ENCODE assay signal across 1 cellular context in the genomic region with DNA sequence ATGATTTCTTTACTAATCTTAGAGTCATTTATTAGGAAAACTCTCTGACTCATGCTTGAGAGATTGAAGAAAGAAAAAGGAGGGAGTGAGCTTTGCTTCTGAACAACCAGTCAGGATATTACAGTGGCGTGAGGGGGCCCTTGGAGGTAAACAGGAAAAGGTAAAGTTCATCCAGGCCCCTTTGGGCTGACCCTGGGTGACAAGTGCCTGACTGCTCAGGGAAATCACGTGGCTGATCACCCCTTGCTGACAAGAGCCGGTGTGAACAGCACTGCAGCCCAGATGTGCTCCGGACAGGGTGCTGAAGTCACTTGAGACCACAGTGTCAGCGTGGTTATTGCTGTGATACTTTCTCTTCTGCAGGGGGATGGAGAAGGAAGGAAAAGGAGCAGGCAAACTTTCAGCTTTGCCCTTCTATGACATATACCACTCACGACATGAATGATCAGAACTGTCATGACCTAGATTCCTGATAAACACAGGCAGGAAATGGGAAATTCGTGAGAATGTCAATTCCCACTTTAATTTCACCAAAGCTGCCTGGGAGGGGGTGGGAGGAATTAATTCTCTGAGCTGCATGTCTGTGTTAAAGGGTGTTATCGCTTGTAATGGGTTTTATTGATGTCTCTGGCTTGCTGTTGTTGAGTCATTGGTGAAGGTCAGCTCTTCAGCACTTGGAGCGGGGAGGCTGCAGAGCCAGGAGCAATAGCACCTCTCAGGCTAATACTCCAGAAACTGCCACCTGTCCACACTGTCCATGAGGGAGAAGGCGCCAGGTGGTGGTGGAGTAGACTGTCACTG.
TF ChIP-seq lines count a peak whose summit lies in the region.

No MANE protein-coding gene starts in this region.

TF ChIP-seq in HepG2, 621 proteins besides CTCF, POLR2A, EP300 and RAD21 (continued from another document and continues in another):
- TF ChIP-seq, protein P1, sequence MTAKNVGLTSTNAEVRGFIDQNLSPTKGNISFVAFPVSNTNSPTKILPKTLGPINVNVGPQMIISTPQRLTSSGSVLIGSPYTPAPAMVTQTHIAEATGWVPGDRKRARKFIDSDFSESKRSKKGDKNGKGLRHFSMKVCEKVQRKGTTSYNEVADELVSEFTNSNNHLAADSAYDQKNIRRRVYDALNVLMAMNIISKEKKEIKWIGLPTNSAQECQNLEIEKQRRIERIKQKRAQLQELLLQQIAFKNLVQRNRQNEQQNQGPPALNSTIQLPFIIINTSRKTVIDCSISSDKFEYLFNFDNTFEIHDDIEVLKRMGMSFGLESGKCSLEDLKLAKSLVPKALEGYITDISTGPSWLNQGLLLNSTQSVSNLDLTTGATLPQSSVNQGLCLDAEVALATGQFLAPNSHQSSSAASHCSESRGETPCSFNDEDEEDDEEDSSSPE (CRISPR knock-in tag; IDR thresholded peaks at IDR 0.05) = peak; percentile 56; the same call in 1 of the 2 replicates
- TF ChIP-seq ZBTB42 (CRISPR knock-in tag; IDR thresholded peaks at IDR 0.05) = peak; percentile 98
- TF ChIP-seq SOX6 (IDR thresholded peaks at IDR 0.05) = no peak
- peak; percentile 92 for TF ChIP-seq SOX6 (CRISPR knock-in tag; IDR thresholded peaks at IDR 0.05)
- TF ChIP-seq NR2C2 (CRISPR knock-in tag; IDR thresholded peaks at IDR 0.05; ENCODE audit: borderline replicate concordance) = peak; percentile 88
- no peak for TF ChIP-seq ADNP (CRISPR knock-in tag; IDR thresholded peaks at IDR 0.05)
- TF ChIP-seq ZIK1 (CRISPR knock-in tag; IDR thresholded peaks at IDR 0.05; ENCODE audit: borderline replicate concordance, low read depth) = no peak
- peak; percentile 91 for TF ChIP-seq TARDBP (CRISPR knock-in tag; IDR thresholded peaks at IDR 0.05)
- TF ChIP-seq, protein P2, sequence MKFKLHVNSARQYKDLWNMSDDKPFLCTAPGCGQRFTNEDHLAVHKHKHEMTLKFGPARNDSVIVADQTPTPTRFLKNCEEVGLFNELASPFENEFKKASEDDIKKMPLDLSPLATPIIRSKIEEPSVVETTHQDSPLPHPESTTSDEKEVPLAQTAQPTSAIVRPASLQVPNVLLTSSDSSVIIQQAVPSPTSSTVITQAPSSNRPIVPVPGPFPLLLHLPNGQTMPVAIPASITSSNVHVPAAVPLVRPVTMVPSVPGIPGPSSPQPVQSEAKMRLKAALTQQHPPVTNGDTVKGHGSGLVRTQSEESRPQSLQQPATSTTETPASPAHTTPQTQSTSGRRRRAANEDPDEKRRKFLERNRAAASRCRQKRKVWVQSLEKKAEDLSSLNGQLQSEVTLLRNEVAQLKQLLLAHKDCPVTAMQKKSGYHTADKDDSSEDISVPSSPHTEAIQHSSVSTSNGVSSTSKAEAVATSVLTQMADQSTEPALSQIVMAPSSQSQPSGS (CRISPR knock-in tag; IDR thresholded peaks at IDR 0.05) = peak; percentile 66; the same call in 1 of the 2 replicates
- peak; percentile 80; the same call in 1 of the 2 replicates for TF ChIP-seq YEATS4 (CRISPR knock-in tag; IDR thresholded peaks at IDR 0.05; ENCODE audit: borderline replicate concordance)
- TF ChIP-seq NCOA2 (CRISPR knock-in tag; IDR thresholded peaks at IDR 0.05) = peak; percentile 85
- no peak for TF ChIP-seq SRSF4 (IDR thresholded peaks at IDR 0.05; ENCODE audit: low read depth, low read length, poor library complexity, severe bottlenecking)
- TF ChIP-seq, protein P3, sequence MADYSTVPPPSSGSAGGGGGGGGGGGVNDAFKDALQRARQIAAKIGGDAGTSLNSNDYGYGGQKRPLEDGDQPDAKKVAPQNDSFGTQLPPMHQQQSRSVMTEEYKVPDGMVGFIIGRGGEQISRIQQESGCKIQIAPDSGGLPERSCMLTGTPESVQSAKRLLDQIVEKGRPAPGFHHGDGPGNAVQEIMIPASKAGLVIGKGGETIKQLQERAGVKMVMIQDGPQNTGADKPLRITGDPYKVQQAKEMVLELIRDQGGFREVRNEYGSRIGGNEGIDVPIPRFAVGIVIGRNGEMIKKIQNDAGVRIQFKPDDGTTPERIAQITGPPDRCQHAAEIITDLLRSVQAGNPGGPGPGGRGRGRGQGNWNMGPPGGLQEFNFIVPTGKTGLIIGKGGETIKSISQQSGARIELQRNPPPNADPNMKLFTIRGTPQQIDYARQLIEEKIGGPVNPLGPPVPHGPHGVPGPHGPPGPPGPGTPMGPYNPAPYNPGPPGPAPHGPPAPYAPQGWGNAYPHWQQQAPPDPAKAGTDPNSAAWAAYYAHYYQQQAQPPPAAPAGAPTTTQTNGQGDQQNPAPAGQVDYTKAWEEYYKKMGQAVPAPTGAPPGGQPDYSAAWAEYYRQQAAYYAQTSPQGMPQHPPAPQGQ (CRISPR knock-in tag; IDR thresholded peaks at IDR 0.05; ENCODE audit: borderline replicate concordance) = no peak
- no peak for TF ChIP-seq MAF1 (CRISPR knock-in tag; IDR thresholded peaks at IDR 0.05; ENCODE audit: borderline replicate concordance)
- TF ChIP-seq ZNF543 (CRISPR knock-in tag; IDR thresholded peaks at IDR 0.05) = peak; percentile 77; the same call in 1 of the 2 replicates
- TF ChIP-seq GABPA (IDR thresholded peaks at IDR 0.05; ENCODE audit: low read depth, low read length) = no peak
- TF ChIP-seq GABPA (CRISPR knock-in tag; IDR thresholded peaks at IDR 0.05; ENCODE audit: low read depth) = peak; percentile 71
- TF ChIP-seq EHMT2 (IDR thresholded peaks at IDR 0.05; ENCODE audit: borderline replicate concordance, low read depth, low read length) = no peak
- TF ChIP-seq MAZ (IDR thresholded peaks at IDR 0.05; ENCODE audit: borderline replicate concordance, low read depth, low read length) = 0 out of 2 replicates have a peak, but pooled peaks have one; percentile 13
- peak; percentile 70 for TF ChIP-seq MAZ (CRISPR knock-in tag; IDR thresholded peaks at IDR 0.05; ENCODE audit: low read depth)
- TF ChIP-seq ZBTB7A (CRISPR knock-in tag; IDR thresholded peaks at IDR 0.05) = peak; percentile 82
- TF ChIP-seq, protein P4, sequence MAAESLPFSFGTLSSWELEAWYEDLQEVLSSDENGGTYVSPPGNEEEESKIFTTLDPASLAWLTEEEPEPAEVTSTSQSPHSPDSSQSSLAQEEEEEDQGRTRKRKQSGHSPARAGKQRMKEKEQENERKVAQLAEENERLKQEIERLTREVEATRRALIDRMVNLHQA (CRISPR knock-in tag; IDR thresholded peaks at IDR 0.05) = no peak
- TF ChIP-seq ZNF616 (CRISPR knock-in tag; IDR thresholded peaks at IDR 0.05; ENCODE audit: low read depth) = peak; percentile 79; the same call in 1 of the 2 replicates
- peak; percentile 58; the same call in 1 of the 2 replicates for TF ChIP-seq FOXC1 (CRISPR knock-in tag; IDR thresholded peaks at IDR 0.05; ENCODE audit: borderline replicate concordance)
- TF ChIP-seq PHF20 (CRISPR knock-in tag; IDR thresholded peaks at IDR 0.05) = peak; percentile 38; the same call in 1 of the 2 replicates
- TF ChIP-seq, protein P5, sequence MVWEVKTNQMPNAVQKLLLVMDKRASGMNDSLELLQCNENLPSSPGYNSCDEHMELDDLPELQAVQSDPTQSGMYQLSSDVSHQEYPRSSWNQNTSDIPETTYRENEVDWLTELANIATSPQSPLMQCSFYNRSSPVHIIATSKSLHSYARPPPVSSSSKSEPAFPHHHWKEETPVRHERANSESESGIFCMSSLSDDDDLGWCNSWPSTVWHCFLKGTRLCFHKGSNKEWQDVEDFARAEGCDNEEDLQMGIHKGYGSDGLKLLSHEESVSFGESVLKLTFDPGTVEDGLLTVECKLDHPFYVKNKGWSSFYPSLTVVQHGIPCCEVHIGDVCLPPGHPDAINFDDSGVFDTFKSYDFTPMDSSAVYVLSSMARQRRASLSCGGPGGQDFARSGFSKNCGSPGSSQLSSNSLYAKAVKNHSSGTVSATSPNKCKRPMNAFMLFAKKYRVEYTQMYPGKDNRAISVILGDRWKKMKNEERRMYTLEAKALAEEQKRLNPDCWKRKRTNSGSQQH (CRISPR knock-in tag; IDR thresholded peaks at IDR 0.05; ENCODE audit: low read depth) = 0 out of 2 replicates have a peak, but pooled peaks have one; percentile 65
- TF ChIP-seq, protein P6, sequence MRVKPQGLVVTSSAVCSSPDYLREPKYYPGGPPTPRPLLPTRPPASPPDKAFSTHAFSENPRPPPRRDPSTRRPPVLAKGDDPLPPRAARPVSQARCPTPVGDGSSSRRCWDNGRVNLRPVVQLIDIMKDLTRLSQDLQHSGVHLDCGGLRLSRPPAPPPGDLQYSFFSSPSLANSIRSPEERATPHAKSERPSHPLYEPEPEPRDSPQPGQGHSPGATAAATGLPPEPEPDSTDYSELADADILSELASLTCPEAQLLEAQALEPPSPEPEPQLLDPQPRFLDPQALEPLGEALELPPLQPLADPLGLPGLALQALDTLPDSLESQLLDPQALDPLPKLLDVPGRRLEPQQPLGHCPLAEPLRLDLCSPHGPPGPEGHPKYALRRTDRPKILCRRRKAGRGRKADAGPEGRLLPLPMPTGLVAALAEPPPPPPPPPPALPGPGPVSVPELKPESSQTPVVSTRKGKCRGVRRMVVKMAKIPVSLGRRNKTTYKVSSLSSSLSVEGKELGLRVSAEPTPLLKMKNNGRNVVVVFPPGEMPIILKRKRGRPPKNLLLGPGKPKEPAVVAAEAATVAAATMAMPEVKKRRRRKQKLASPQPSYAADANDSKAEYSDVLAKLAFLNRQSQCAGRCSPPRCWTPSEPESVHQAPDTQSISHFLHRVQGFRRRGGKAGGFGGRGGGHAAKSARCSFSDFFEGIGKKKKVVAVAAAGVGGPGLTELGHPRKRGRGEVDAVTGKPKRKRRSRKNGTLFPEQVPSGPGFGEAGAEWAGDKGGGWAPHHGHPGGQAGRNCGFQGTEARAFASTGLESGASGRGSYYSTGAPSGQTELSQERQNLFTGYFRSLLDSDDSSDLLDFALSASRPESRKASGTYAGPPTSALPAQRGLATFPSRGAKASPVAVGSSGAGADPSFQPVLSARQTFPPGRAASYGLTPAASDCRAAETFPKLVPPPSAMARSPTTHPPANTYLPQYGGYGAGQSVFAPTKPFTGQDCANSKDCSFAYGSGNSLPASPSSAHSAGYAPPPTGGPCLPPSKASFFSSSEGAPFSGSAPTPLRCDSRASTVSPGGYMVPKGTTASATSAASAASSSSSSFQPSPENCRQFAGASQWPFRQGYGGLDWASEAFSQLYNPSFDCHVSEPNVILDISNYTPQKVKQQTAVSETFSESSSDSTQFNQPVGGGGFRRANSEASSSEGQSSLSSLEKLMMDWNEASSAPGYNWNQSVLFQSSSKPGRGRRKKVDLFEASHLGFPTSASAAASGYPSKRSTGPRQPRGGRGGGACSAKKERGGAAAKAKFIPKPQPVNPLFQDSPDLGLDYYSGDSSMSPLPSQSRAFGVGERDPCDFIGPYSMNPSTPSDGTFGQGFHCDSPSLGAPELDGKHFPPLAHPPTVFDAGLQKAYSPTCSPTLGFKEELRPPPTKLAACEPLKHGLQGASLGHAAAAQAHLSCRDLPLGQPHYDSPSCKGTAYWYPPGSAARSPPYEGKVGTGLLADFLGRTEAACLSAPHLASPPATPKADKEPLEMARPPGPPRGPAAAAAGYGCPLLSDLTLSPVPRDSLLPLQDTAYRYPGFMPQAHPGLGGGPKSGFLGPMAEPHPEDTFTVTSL (CRISPR knock-in tag; IDR thresholded peaks at IDR 0.05; ENCODE audit: borderline replicate concordance) = peak; percentile 88
- TF ChIP-seq, protein P7, sequence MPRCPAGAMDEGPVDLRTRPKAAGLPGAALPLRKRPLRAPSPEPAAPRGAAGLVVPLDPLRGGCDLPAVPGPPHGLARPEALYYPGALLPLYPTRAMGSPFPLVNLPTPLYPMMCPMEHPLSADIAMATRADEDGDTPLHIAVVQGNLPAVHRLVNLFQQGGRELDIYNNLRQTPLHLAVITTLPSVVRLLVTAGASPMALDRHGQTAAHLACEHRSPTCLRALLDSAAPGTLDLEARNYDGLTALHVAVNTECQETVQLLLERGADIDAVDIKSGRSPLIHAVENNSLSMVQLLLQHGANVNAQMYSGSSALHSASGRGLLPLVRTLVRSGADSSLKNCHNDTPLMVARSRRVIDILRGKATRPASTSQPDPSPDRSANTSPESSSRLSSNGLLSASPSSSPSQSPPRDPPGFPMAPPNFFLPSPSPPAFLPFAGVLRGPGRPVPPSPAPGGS (CRISPR knock-in tag; IDR thresholded peaks at IDR 0.05) = peak; percentile 48; the same call in 1 of the 2 replicates
- TF ChIP-seq, protein P8, sequence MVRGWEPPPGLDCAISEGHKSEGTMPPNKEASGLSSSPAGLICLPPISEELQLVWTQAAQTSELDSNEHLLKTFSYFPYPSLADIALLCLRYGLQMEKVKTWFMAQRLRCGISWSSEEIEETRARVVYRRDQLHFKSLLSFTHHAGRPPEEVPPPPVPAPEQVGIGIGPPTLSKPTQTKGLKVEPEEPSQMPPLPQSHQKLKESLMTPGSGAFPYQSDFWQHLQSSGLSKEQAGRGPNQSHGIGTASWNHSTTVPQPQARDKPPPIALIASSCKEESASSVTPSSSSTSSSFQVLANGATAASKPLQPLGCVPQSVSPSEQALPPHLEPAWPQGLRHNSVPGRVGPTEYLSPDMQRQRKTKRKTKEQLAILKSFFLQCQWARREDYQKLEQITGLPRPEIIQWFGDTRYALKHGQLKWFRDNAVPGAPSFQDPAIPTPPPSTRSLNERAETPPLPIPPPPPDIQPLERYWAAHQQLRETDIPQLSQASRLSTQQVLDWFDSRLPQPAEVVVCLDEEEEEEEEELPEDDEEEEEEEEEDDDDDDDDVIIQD (CRISPR knock-in tag; IDR thresholded peaks at IDR 0.05; ENCODE audit: low read depth) = peak; percentile 78; the same call in 1 of the 2 replicates
- TF ChIP-seq, protein P9, sequence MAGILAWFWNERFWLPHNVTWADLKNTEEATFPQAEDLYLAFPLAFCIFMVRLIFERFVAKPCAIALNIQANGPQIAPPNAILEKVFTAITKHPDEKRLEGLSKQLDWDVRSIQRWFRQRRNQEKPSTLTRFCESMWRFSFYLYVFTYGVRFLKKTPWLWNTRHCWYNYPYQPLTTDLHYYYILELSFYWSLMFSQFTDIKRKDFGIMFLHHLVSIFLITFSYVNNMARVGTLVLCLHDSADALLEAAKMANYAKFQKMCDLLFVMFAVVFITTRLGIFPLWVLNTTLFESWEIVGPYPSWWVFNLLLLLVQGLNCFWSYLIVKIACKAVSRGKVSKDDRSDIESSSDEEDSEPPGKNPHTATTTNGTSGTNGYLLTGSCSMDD (CRISPR knock-in tag; IDR thresholded peaks at IDR 0.05) = no peak
- no peak for TF ChIP-seq PLRG1 (conservative IDR thresholded peaks at IDR 0.05)
- peak; percentile 81 for TF ChIP-seq HOXA5 (CRISPR knock-in tag; IDR thresholded peaks at IDR 0.05)
- TF ChIP-seq, protein P10, sequence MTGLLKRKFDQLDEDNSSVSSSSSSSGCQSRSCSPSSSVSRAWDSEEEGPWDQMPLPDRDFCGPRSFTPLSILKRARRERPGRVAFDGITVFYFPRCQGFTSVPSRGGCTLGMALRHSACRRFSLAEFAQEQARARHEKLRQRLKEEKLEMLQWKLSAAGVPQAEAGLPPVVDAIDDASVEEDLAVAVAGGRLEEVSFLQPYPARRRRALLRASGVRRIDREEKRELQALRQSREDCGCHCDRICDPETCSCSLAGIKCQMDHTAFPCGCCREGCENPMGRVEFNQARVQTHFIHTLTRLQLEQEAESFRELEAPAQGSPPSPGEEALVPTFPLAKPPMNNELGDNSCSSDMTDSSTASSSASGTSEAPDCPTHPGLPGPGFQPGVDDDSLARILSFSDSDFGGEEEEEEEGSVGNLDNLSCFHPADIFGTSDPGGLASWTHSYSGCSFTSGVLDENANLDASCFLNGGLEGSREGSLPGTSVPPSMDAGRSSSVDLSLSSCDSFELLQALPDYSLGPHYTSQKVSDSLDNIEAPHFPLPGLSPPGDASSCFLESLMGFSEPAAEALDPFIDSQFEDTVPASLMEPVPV (CRISPR knock-in tag; IDR thresholded peaks at IDR 0.05) = no peak
